ENCODE assay signal across 29 cellular contexts in genomic region chr10:2077231-2077630, GRCh38.
"Had no signal": no experiment of that assay in that cellular context is flagged by ENCODE, and none has a peak within 500 bp of the region (broad histone marks: within the 10 kb centered on the region; RNA-seq: fewer than 3 reads in every experiment).

No MANE protein-coding gene starts in this region.

- H3K36me3 ChIP-seq: sigmoid colon, vagina had no signal

- H3K27me3 Mint-ChIP-seq: activated CD4-positive, alpha-beta T cell treated with anti-CD3 and anti-CD28 coated beads for 36 hours; progenitor cell of endocrine pancreas; type B pancreatic cell had no signal

- H3K4me1 Mint-ChIP-seq: activated naive CD4-positive, alpha-beta T cell treated with anti-CD3 and anti-CD28 coated beads, Interleukin-2, amount 10 ng/mL, durations not matched to agents 7 days and 5 days; stimulated activated memory B cell treated with anti-CD40 and anti-IgM and Interleukin-4, amounts not matched to agents 10 μg/mL and 1 μg/mL and 100 μg/mL, for 72 hours; stimulated activated naive CD8-positive, alpha-beta T cell treated with anti-CD3 and anti-CD28 coated beads, Interleukin-15, amount 100 ng/mL, for 72 hours had no signal

- H3K27me3 ChIP-seq: sigmoid colon, vagina had no signal

- H3K36me3 Mint-ChIP-seq: activated naive CD4-positive, alpha-beta T cell treated with anti-CD3 and anti-CD28 coated beads, Interleukin-2, amount 10 ng/mL, durations not matched to agents 7 days and 5 days; stimulated activated memory B cell treated with anti-CD40 and anti-IgM and Interleukin-4, amounts not matched to agents 10 μg/mL and 1 μg/mL and 100 μg/mL, for 72 hours; type B pancreatic cell had no signal

- FAIRE-seq: colon, endometrium, frontal cortex, islet of Langerhans, small intestine had no signal

- DNase-seq: activated CD4-positive, alpha-beta T cell treated with anti-CD3 and anti-CD28 coated beads for 36 hours; activated CD4-positive, alpha-beta T cell treated with anti-CD3 and anti-CD28 coated beads, Interleukin-2, amount 50 U/mL, for 48 hours; activated CD4-positive, CD25-positive, alpha-beta regulatory T cell; activated CD8-positive, alpha-beta memory T cell treated with anti-CD3 and anti-CD28 coated beads for 24 hours; activated effector memory CD4-positive, alpha-beta T cell treated with anti-CD3 and anti-CD28 coated beads, Interleukin-2, amount 50 U/mL, for 16 hours; activated naive CD4-positive, alpha-beta T cell treated with anti-CD3 and anti-CD28 coated beads, Interleukin-2, amount 10 ng/mL, durations not matched to agents 7 days and 5 days; amniotic stem cell; central memory CD4-positive, alpha-beta T cell; effector CD8-positive, alpha-beta T cell; glutamatergic neuron; left cardiac atrium; left ventricle myocardium superior; sigmoid colon; small intestine; stimulated activated CD4-positive, alpha-beta T cell treated with anti-CD3 and anti-CD28 coated beads, Interleukin-1b, Interleukin-23, amount 100 ng/mL, for 48 hours; stimulated activated CD4-positive, alpha-beta T cell treated with anti-CD3 and anti-CD28 coated beads, Interleukin-4, amount 100 ng/mL, for 4 hours; stimulated activated CD8-positive, alpha-beta memory T cell treated with anti-CD3 and anti-CD28 coated beads, Interleukin-4, amount 100 ng/mL, for 48 hours; stimulated activated naive CD8-positive, alpha-beta T cell treated with anti-CD3 and anti-CD28 coated beads, Interleukin-15, amount 100 ng/mL, for 72 hours; substantia nigra; T-helper 2 cell had no signal

- H3K9me3 Mint-ChIP-seq: activated naive CD4-positive, alpha-beta T cell treated with anti-CD3 and anti-CD28 coated beads, Interleukin-2, amount 10 ng/mL, durations not matched to agents 7 days and 5 days; stimulated activated memory B cell treated with anti-CD40 and anti-IgM and Interleukin-4, amounts not matched to agents 10 μg/mL and 1 μg/mL and 100 μg/mL, for 72 hours; stimulated activated naive CD8-positive, alpha-beta T cell treated with anti-CD3 and anti-CD28 coated beads, Interleukin-15, amount 100 ng/mL, for 72 hours had no signal

- H3K4me3 ChIP-seq: sigmoid colon, vagina had no signal

- H3K27ac Mint-ChIP-seq: activated CD4-positive, alpha-beta T cell treated with anti-CD3 and anti-CD28 coated beads for 36 hours; activated naive CD4-positive, alpha-beta T cell treated with anti-CD3 and anti-CD28 coated beads, Interleukin-2, amount 10 ng/mL, durations not matched to agents 7 days and 5 days; nephron; stimulated activated memory B cell treated with anti-CD40 and anti-IgM and Interleukin-4, amounts not matched to agents 10 μg/mL and 1 μg/mL and 100 μg/mL, for 72 hours; type B pancreatic cell had no signal

- H3K4me3 Mint-ChIP-seq: activated CD4-positive, alpha-beta T cell treated with anti-CD3 and anti-CD28 coated beads for 36 hours; activated naive CD4-positive, alpha-beta T cell treated with anti-CD3 and anti-CD28 coated beads, Interleukin-2, amount 10 ng/mL, durations not matched to agents 7 days and 5 days; nephron; stimulated activated memory B cell treated with anti-CD40 and anti-IgM and Interleukin-4, amounts not matched to agents 10 μg/mL and 1 μg/mL and 100 μg/mL, for 72 hours; stimulated activated naive CD8-positive, alpha-beta T cell treated with anti-CD3 and anti-CD28 coated beads, Interleukin-15, amount 100 ng/mL, for 72 hours; type B pancreatic cell had no signal
